Comparison of ENCODE assay signal across 1 cellular context in genomic region chr6:131206463-131207251, GRCh38.
TF ChIP-seq lines count a peak whose summit lies in the region.

No MANE protein-coding gene starts in this region.

TF ChIP-seq in HepG2, 621 proteins besides CTCF, POLR2A, EP300 and RAD21 (continued from another document):
- no peak for TF ChIP-seq PAXIP1 (CRISPR knock-in tag; conservative IDR thresholded peaks at IDR 0.05)
